In the genomic region with DNA sequence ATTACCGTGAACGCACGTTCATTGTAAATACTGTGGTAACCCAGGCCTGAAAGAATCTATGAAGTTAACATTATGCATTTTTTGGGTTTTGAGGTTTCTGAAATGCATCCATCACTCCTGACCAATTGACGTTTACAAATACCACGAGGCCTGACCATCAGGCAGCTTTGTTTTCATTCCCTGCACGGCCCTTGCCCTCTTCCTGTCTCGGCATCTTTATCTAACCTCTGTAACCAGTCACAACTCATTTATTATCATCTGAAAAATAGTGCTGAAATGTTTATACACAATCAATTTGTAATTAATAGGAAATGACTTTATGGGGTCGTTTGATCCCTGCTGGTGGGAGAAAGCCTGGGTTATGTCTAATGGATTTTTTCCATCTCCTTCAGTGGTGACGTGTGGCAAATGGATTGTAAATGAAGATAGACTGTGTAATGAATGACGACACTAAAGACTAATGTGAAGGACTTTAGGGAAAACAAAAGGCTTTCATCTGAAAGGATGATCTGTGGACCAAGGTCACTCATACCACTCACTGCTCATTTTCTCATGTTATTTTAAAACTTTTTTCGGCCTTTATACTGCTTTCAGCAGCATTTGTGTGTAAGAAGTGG, we compare ENCODE assay signal across 2 cellular contexts.
TF ChIP-seq lines count a peak whose summit lies in the region.

No MANE protein-coding gene starts in this region.

TF ChIP-seq in HEK293, 187 proteins besides CTCF, POLR2A, EP300 and RAD21 (continued from another document and continues in another):
- TF ChIP-seq, protein P1, sequence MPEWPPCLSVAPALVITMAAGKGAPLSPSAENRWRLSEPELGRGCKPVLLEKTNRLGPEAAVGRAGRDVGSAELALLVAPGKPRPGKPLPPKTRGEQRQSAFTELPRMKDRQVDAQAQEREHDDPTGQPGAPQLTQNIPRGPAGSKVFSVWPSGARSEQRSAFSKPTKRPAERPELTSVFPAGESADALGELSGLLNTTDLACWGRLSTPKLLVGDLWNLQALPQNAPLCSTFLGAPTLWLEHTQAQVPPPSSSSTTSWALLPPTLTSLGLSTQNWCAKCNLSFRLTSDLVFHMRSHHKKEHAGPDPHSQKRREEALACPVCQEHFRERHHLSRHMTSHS (tag by site-specific recombination; IDR thresholded peaks at IDR 0.05), result peak; percentile 92
- TF ChIP-seq ZNF639 (tag by site-specific recombination; IDR thresholded peaks at IDR 0.05) (peak; percentile 99), ZBTB44 (tag by site-specific recombination; IDR thresholded peaks at IDR 0.05) (peak; percentile 87), ZNF266 (tag by site-specific recombination; IDR thresholded peaks at IDR 0.05; ENCODE audit: low read depth) (no peak), ZNF426 (tag by site-specific recombination; IDR thresholded peaks at IDR 0.05) (no peak), ZNF140 (tag by site-specific recombination; IDR thresholded peaks at IDR 0.05) (no peak), ZNF558 (tag by site-specific recombination; IDR thresholded peaks at IDR 0.05) (peak; percentile 76), GLIS1 (tag by site-specific recombination; IDR thresholded peaks at IDR 0.05) (peak; percentile 80), IKZF3 (tag by site-specific recombination; IDR thresholded peaks at IDR 0.05) (peak; percentile 90), ZBTB20 (tag by site-specific recombination; IDR thresholded peaks at IDR 0.05) (no peak), MYNN (tag by site-specific recombination; IDR thresholded peaks at IDR 0.05; ENCODE audit: borderline replicate concordance) (peak; percentile 41; the same call in 1 of the 2 replicates), ZNF473 (tag by site-specific recombination; IDR thresholded peaks at IDR 0.05) (no peak), ZXDB (tag by site-specific recombination; IDR thresholded peaks at IDR 0.05) (peak; percentile 92), ZNF2 (tag by site-specific recombination; IDR thresholded peaks at IDR 0.05) (peak; percentile 69), ZNF600 (tag by site-specific recombination; IDR thresholded peaks at IDR 0.05) (0 out of 2 replicates have a peak, but pooled peaks have one; percentile 30), ZNF514 (tag by site-specific recombination; IDR thresholded peaks at IDR 0.05) (no peak), ZNF548 (tag by site-specific recombination; IDR thresholded peaks at IDR 0.05) (no peak), ZNF768 (tag by site-specific recombination; IDR thresholded peaks at IDR 0.05) (no peak), ZNF184 (tag by site-specific recombination; IDR thresholded peaks at IDR 0.05) (no peak), ZNF623 (tag by site-specific recombination; IDR thresholded peaks at IDR 0.05) (peak; percentile 49), ZNF677 (tag by site-specific recombination; IDR thresholded peaks at IDR 0.05) (no peak), ZBTB10 (tag by site-specific recombination; IDR thresholded peaks at IDR 0.05) (no peak), INSM2 (tag by site-specific recombination; IDR thresholded peaks at IDR 0.05) (peak; percentile 97)

TF ChIP-seq in WTC11, 78 proteins besides CTCF, POLR2A, EP300 and RAD21 (continued from another document):
- TF ChIP-seq, protein P2, sequence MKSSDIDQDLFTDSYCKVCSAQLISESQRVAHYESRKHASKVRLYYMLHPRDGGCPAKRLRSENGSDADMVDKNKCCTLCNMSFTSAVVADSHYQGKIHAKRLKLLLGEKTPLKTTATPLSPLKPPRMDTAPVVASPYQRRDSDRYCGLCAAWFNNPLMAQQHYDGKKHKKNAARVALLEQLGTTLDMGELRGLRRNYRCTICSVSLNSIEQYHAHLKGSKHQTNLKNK (CRISPR knock-in tag; IDR thresholded peaks at IDR 0.05), result no peak
- TF ChIP-seq JUN (CRISPR knock-in tag; IDR thresholded peaks at IDR 0.05) (no peak), SOX15 (CRISPR knock-in tag; IDR thresholded peaks at IDR 0.05) (no peak), HMGXB4 (CRISPR knock-in tag; IDR thresholded peaks at IDR 0.05) (no peak)
- TF ChIP-seq, protein P3, sequence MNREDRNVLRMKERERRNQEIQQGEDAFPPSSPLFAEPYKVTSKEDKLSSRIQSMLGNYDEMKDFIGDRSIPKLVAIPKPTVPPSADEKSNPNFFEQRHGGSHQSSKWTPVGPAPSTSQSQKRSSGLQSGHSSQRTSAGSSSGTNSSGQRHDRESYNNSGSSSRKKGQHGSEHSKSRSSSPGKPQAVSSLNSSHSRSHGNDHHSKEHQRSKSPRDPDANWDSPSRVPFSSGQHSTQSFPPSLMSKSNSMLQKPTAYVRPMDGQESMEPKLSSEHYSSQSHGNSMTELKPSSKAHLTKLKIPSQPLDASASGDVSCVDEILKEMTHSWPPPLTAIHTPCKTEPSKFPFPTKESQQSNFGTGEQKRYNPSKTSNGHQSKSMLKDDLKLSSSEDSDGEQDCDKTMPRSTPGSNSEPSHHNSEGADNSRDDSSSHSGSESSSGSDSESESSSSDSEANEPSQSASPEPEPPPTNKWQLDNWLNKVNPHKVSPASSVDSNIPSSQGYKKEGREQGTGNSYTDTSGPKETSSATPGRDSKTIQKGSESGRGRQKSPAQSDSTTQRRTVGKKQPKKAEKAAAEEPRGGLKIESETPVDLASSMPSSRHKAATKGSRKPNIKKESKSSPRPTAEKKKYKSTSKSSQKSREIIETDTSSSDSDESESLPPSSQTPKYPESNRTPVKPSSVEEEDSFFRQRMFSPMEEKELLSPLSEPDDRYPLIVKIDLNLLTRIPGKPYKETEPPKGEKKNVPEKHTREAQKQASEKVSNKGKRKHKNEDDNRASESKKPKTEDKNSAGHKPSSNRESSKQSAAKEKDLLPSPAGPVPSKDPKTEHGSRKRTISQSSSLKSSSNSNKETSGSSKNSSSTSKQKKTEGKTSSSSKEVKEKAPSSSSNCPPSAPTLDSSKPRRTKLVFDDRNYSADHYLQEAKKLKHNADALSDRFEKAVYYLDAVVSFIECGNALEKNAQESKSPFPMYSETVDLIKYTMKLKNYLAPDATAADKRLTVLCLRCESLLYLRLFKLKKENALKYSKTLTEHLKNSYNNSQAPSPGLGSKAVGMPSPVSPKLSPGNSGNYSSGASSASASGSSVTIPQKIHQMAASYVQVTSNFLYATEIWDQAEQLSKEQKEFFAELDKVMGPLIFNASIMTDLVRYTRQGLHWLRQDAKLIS (CRISPR knock-in tag; IDR thresholded peaks at IDR 0.05; ENCODE audit: borderline replicate concordance), result no peak
- TF ChIP-seq, protein P4, sequence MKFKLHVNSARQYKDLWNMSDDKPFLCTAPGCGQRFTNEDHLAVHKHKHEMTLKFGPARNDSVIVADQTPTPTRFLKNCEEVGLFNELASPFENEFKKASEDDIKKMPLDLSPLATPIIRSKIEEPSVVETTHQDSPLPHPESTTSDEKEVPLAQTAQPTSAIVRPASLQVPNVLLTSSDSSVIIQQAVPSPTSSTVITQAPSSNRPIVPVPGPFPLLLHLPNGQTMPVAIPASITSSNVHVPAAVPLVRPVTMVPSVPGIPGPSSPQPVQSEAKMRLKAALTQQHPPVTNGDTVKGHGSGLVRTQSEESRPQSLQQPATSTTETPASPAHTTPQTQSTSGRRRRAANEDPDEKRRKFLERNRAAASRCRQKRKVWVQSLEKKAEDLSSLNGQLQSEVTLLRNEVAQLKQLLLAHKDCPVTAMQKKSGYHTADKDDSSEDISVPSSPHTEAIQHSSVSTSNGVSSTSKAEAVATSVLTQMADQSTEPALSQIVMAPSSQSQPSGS (CRISPR knock-in tag; IDR thresholded peaks at IDR 0.05; ENCODE audit: borderline replicate concordance, low read depth), result no peak
